Comparison of ENCODE assay signal across 17 cellular contexts in genomic region chr12:123621101-123621500, GRCh38. TPM values are rescaled to one million over a fixed set of nuclear protein-coding genes. Genes with fewer than 3 reads are reported as not detected.
DNase-seq lines count a peak whose midpoint lies in the region; ATAC-seq and TF ChIP-seq lines count a peak whose summit lies in the region.
"Had no signal": no experiment of that assay in that cellular context is flagged by ENCODE, and none has a peak within 500 bp of the region (broad histone marks: within the 10 kb centered on the region; RNA-seq: fewer than 3 reads in every experiment).

No MANE protein-coding gene starts in this region.

- no peak for TF ChIP-seq CTCF in activated CD8-positive, alpha-beta T cell treated with anti-CD3 and anti-CD28 coated beads for 36 hours (IDR thresholded peaks at IDR 0.05)
- no peak for TF ChIP-seq CTCF in foreskin fibroblast (IDR thresholded peaks at IDR 0.05; ENCODE audit: low read depth, low read length)

- H3K36me3 Mint-ChIP-seq in activated CD8-positive, alpha-beta T cell treated with anti-CD3 and anti-CD28 coated beads, Interleukin-2, amount 10 ng/mL, durations not matched to agents 7 days and 5 days (ENCODE audit: low read depth) = peaks cover 63% of the 10 kb centered on the region
- H3K36me3 Mint-ChIP-seq in activated CD8-positive, alpha-beta T cell treated with anti-CD3 and anti-CD28 coated beads for 36 hours (ENCODE audit: low read depth) = peaks cover 60% of the 10 kb centered on the region
- peaks cover 30% of the 10 kb centered on the region for H3K36me3 Mint-ChIP-seq in activated naive CD8-positive, alpha-beta T cell treated with anti-CD3 and anti-CD28 coated beads for 36 hours

- POLR2A ChIA-PET in activated CD8-positive, alpha-beta T cell treated with anti-CD3 and anti-CD28 coated beads, Interleukin-2, amount 10 ng/mL, durations not matched to agents 7 days and 5 days (lab: Charles Lee) = no interaction called here
- POLR2A ChIA-PET in activated CD8-positive, alpha-beta T cell treated with anti-CD3 and anti-CD28 coated beads for 36 hours (lab: Charles Lee) = interaction anchor here (1.2 to 2.9 kb wide), 6 partner anchors 9 to 379 kb away, joined by 3 to 16 read pairs (median 11); partner anchors contain the start of gene DDX55

- no peak overlapping the region for H3K4me3 ChIP-seq in foreskin fibroblast (ENCODE audit: low read depth in 1 of 2, low read length in 2 of 2)
- H3K4me3 ChIP-seq: dorsolateral prefrontal cortex, SJSA1 had no signal

- intact Hi-C loops in activated CD8-positive, alpha-beta T cell treated with anti-CD3 and anti-CD28 coated beads for 36 hours (cut with micrococcal nuclease) = no loop called here

- H3K9me3 Mint-ChIP-seq in activated CD8-positive, alpha-beta T cell treated with anti-CD3 and anti-CD28 coated beads, Interleukin-2, amount 10 ng/mL, durations not matched to agents 7 days and 5 days (ENCODE audit: insufficient read depth) = no peaks in the 10 kb centered on the region
- H3K9me3 Mint-ChIP-seq in activated CD8-positive, alpha-beta T cell treated with anti-CD3 and anti-CD28 coated beads for 36 hours = no peaks in the 10 kb centered on the region
- H3K9me3 Mint-ChIP-seq in activated naive CD8-positive, alpha-beta T cell treated with anti-CD3 and anti-CD28 coated beads for 36 hours = no peaks in the 10 kb centered on the region
- H3K9me3 Mint-ChIP-seq: CD8-positive, alpha-beta T cell had no signal

- no peak for ATAC-seq in activated CD8-positive, alpha-beta T cell treated with anti-CD3 and anti-CD28 coated beads, Interleukin-2, amount 10 ng/mL, durations not matched to agents 7 days and 5 days
- ATAC-seq in activated CD8-positive, alpha-beta T cell treated with anti-CD3 and anti-CD28 coated beads for 36 hours = no peak
- no peak for ATAC-seq in HG02642 (IDR thresholded peaks at IDR 0.05; ENCODE audit: poor library complexity, unreplicated experiment)
- ATAC-seq: CD8-positive, alpha-beta T cell; T-helper 17 cell had no signal

- H3K27me3 Mint-ChIP-seq in activated CD8-positive, alpha-beta T cell treated with anti-CD3 and anti-CD28 coated beads, Interleukin-2, amount 10 ng/mL, durations not matched to agents 7 days and 5 days (ENCODE audit: low read depth) = no peaks in the 10 kb centered on the region
- no peaks in the 10 kb centered on the region for H3K27me3 Mint-ChIP-seq in activated CD8-positive, alpha-beta T cell treated with anti-CD3 and anti-CD28 coated beads for 36 hours
- no peaks in the 10 kb centered on the region for H3K27me3 Mint-ChIP-seq in activated naive CD8-positive, alpha-beta T cell treated with anti-CD3 and anti-CD28 coated beads for 36 hours
- H3K27me3 Mint-ChIP-seq: T-helper 17 cell had no signal

- no peaks in the 10 kb centered on the region for H3K4me1 Mint-ChIP-seq in activated CD8-positive, alpha-beta T cell treated with anti-CD3 and anti-CD28 coated beads, Interleukin-2, amount 10 ng/mL, durations not matched to agents 7 days and 5 days (ENCODE audit: low read depth)
- H3K4me1 Mint-ChIP-seq in activated CD8-positive, alpha-beta T cell treated with anti-CD3 and anti-CD28 coated beads for 36 hours (ENCODE audit: low read depth) = no peaks in the 10 kb centered on the region
- H3K4me1 Mint-ChIP-seq in activated naive CD8-positive, alpha-beta T cell treated with anti-CD3 and anti-CD28 coated beads for 36 hours = peaks cover 7% of the 10 kb centered on the region

- no peak for DNase-seq in activated CD8-positive, alpha-beta T cell treated with anti-CD3 and anti-CD28 coated beads, Interleukin-2, amount 10 ng/mL, durations not matched to agents 7 days and 5 days
- DNase-seq in activated CD8-positive, alpha-beta T cell treated with anti-CD3 and anti-CD28 coated beads for 36 hours = no peak
- DNase-seq in GM04504 (ENCODE audit: low read depth) (peak; percentile 43), foreskin fibroblast (peak; percentile 63 to 80), SHP77 treated with DMSO at 0.1 percent for 48 hours (lab: John Stamatoyannopoulos, UW) (no peak), hypothalamus (lab: John Stamatoyannopoulos, UW) (no peak)
- DNase-seq in activated naive CD8-positive, alpha-beta T cell treated with anti-CD3 and anti-CD28 coated beads for 36 hours = no peak
- DNase-seq: amniotic stem cell; caudate nucleus; CD8-positive, alpha-beta T cell; dorsolateral prefrontal cortex; head of caudate nucleus; NCI-H2107; NCI-H526; T-helper 17 cell had no signal

- no peak overlapping the region for H3K4me3 Mint-ChIP-seq in activated CD8-positive, alpha-beta T cell treated with anti-CD3 and anti-CD28 coated beads, Interleukin-2, amount 10 ng/mL, durations not matched to agents 7 days and 5 days
- H3K4me3 Mint-ChIP-seq in activated CD8-positive, alpha-beta T cell treated with anti-CD3 and anti-CD28 coated beads for 36 hours = no peak overlapping the region
- H3K4me3 Mint-ChIP-seq in activated naive CD8-positive, alpha-beta T cell treated with anti-CD3 and anti-CD28 coated beads for 36 hours = no peak overlapping the region
- H3K4me3 Mint-ChIP-seq: CD8-positive, alpha-beta T cell; T-helper 17 cell had no signal

- CTCF ChIA-PET in activated CD8-positive, alpha-beta T cell treated with anti-CD3 and anti-CD28 coated beads, Interleukin-2, amount 10 ng/mL, durations not matched to agents 7 days and 5 days (lab: Charles Lee) = interaction anchor here (4.6 kb wide), 1 partner anchor 19 kb away, joined by 28 read pairs; the partner anchor contains the start of gene DDX55
- CTCF ChIA-PET in activated CD8-positive, alpha-beta T cell treated with anti-CD3 and anti-CD28 coated beads for 36 hours (lab: Charles Lee) = interaction anchor here (1.7 kb wide), 1 partner anchor 19 kb away, joined by 3 read pairs; the partner anchor contains the start of gene DDX55

- peak overlapping the region; percentile 5 for H3K27ac Mint-ChIP-seq in activated CD8-positive, alpha-beta T cell treated with anti-CD3 and anti-CD28 coated beads, Interleukin-2, amount 10 ng/mL, durations not matched to agents 7 days and 5 days
- no peak overlapping the region for H3K27ac Mint-ChIP-seq in activated CD8-positive, alpha-beta T cell treated with anti-CD3 and anti-CD28 coated beads for 36 hours
- H3K27ac Mint-ChIP-seq in activated naive CD8-positive, alpha-beta T cell treated with anti-CD3 and anti-CD28 coated beads for 36 hours = peak overlapping the region; percentile 74
- H3K27ac Mint-ChIP-seq: CD8-positive, alpha-beta T cell; T-helper 17 cell had no signal

RNA-seq across cellular contexts. Expression of gene EIF2B1, which starts 12.4 kb away (rescaled TPM):
- total RNA-seq in activated CD8-positive, alpha-beta T cell treated with anti-CD3 and anti-CD28 coated beads, Interleukin-2, amount 10 ng/mL, durations not matched to agents 7 days and 5 days = 10 to 100 TPM; 70.2 to 73.6 TPM
- total RNA-seq in activated CD8-positive, alpha-beta T cell treated with anti-CD3 and anti-CD28 coated beads for 36 hours = 10 to 100 TPM; 54.5 to 61.8 TPM
- total RNA-seq in activated naive CD8-positive, alpha-beta T cell treated with anti-CD3 and anti-CD28 coated beads for 36 hours = 10 to 100 TPM; 89.8 to 93.5 TPM

RNA-seq across cellular contexts. Expression of gene GTF2H3, which starts 12.5 kb away (rescaled TPM):
- 10 to 100 TPM; 42.9 to 47.0 TPM for total RNA-seq in activated CD8-positive, alpha-beta T cell treated with anti-CD3 and anti-CD28 coated beads, Interleukin-2, amount 10 ng/mL, durations not matched to agents 7 days and 5 days
- total RNA-seq in activated CD8-positive, alpha-beta T cell treated with anti-CD3 and anti-CD28 coated beads for 36 hours = 10 to 100 TPM; 78.6 to 80.0 TPM
- 10 to 100 TPM; 95.9 TPM for total RNA-seq in activated naive CD8-positive, alpha-beta T cell treated with anti-CD3 and anti-CD28 coated beads for 36 hours

RNA-seq across cellular contexts. Expression of gene DDX55, which starts 19.2 kb away (rescaled TPM):
- total RNA-seq in activated CD8-positive, alpha-beta T cell treated with anti-CD3 and anti-CD28 coated beads, Interleukin-2, amount 10 ng/mL, durations not matched to agents 7 days and 5 days = 10 to 100 TPM; 44.7 to 44.8 TPM
- 10 to 100 TPM; 51.7 to 55.4 TPM for total RNA-seq in activated CD8-positive, alpha-beta T cell treated with anti-CD3 and anti-CD28 coated beads for 36 hours
- total RNA-seq in activated naive CD8-positive, alpha-beta T cell treated with anti-CD3 and anti-CD28 coated beads for 36 hours = 10 to 100 TPM; 55.3 to 56.7 TPM

RNA-seq across cellular contexts. Expression of gene TMED2, which starts 36.7 kb away (rescaled TPM):
- total RNA-seq in activated CD8-positive, alpha-beta T cell treated with anti-CD3 and anti-CD28 coated beads, Interleukin-2, amount 10 ng/mL, durations not matched to agents 7 days and 5 days = 100 to 1,000 TPM; 151 to 153 TPM
- total RNA-seq in activated CD8-positive, alpha-beta T cell treated with anti-CD3 and anti-CD28 coated beads for 36 hours = 100 to 1,000 TPM; 121 to 122 TPM
- total RNA-seq in activated naive CD8-positive, alpha-beta T cell treated with anti-CD3 and anti-CD28 coated beads for 36 hours = 100 to 1,000 TPM; 177 to 180 TPM

RNA-seq across cellular contexts. Expression of gene TCTN2, which starts 49.8 kb away (rescaled TPM):
- total RNA-seq in activated CD8-positive, alpha-beta T cell treated with anti-CD3 and anti-CD28 coated beads, Interleukin-2, amount 10 ng/mL, durations not matched to agents 7 days and 5 days = 1 to 10 TPM; 2.9 to 3.4 TPM
- total RNA-seq in activated CD8-positive, alpha-beta T cell treated with anti-CD3 and anti-CD28 coated beads for 36 hours = 1 to 10 TPM; 2.0 to 2.3 TPM
- 1 to 10 TPM; 3.3 to 3.6 TPM for total RNA-seq in activated naive CD8-positive, alpha-beta T cell treated with anti-CD3 and anti-CD28 coated beads for 36 hours

Comparison
In these comparisons a context has a peak if more than half of its experiments do, and no peak if none do; other contexts are left out.
1. DNase-seq: peak in GM04504 (single experiment) and foreskin fibroblast (2 of 2); none in activated CD8-positive, alpha-beta T cell treated with anti-CD3 and anti-CD28 coated beads, Interleukin-2, amount 10 ng/mL, durations not matched to agents 7 days and 5 days (single experiment), activated CD8-positive, alpha-beta T cell treated with anti-CD3 and anti-CD28 coated beads for 36 hours (single experiment), activated naive CD8-positive, alpha-beta T cell treated with anti-CD3 and anti-CD28 coated beads for 36 hours (single experiment), SHP77 treated with DMSO at 0.1 percent for 48 hours (single experiment) and hypothalamus (0 of 51).